In the genomic region with DNA sequence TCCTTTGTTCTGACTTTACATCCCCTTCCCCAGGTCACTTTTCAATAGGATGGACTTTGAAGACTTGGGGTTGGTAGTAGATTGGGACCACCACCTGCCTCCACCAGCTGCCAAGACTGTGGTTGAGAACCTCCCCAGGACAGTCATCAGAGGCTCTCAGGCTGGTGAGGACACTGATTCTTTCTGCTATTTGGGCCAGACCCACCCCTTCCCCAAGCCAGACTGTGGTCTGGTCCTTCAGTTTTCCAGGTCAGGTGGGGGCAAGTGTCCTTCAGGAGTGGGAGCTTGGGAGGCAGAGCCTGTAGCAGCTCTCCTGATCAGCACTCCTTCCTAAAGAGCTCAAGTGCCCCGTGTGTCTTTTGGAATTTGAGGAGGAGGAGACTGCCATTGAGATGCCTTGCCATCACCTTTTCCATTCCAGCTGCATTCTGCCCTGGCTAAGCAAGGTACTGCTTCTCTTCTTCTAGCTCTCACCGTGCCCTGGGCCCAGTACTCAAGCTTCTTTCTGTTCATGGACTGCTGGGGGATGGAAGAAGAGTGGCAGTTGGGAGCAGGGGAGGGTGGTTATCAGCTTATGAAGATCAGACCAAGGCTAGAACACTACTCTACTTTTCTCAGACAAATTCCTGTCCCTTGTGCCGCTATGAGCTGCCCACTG, we compare ENCODE assay signal across 9 cellular contexts. TPM values are rescaled to one million over a fixed set of nuclear protein-coding genes. Genes with fewer than 3 reads are reported as not detected.
A peak's percentile ranks its signal among the peaks of the same experiment; 100 is the strongest.
DNase-seq lines count a peak whose midpoint lies in the region; ATAC-seq, FAIRE-seq and TF ChIP-seq lines count a peak whose summit lies in the region.
"Had no signal": no experiment of that assay in that cellular context is flagged by ENCODE, and none has a peak within 500 bp of the region (broad histone marks: within the 10 kb centered on the region; RNA-seq: fewer than 3 reads in every experiment).

No MANE protein-coding gene starts in this region.

- no peak overlapping the region for H2AFZ ChIP-seq in GM23338

- H3K27me3 ChIP-seq in GM23338 (ENCODE audit: insufficient read depth) (no peaks in the 10 kb centered on the region), WERI-Rb-1 (ENCODE audit: insufficient read depth, low read depth, severe bottlenecking) (no peaks in the 10 kb centered on the region), gastroesophageal sphincter (no peaks in the 10 kb centered on the region), skeletal muscle tissue (ENCODE audit: control insufficient read depth in 3 of 3, insufficient read depth in 3 of 3, low read length in 3 of 3) (no peaks in the 10 kb centered on the region), foreskin keratinocyte (no peaks in the 10 kb centered on the region)

- no peak overlapping the region for H3K27ac Mint-ChIP-seq in GM23338

- H3K27ac ChIP-seq in GM23338 (ENCODE audit: low read depth), result no peak overlapping the region
- no peak overlapping the region for H3K27ac ChIP-seq in WERI-Rb-1
- peak overlapping the region in 3 of 4 donors; percentile 93 to 97 (median 95) for H3K27ac ChIP-seq in gastroesophageal sphincter
- H3K27ac ChIP-seq in skeletal muscle tissue (ENCODE audit: low read depth, low read length), result peak overlapping the region; percentile 87
- no peak overlapping the region for H3K27ac ChIP-seq in foreskin keratinocyte

- H3K9me3 ChIP-seq in WERI-Rb-1 (ENCODE audit: severe bottlenecking), result no peaks in the 10 kb centered on the region
- no peaks in the 10 kb centered on the region for H3K9me3 ChIP-seq in gastroesophageal sphincter
- H3K9me3 ChIP-seq in skeletal muscle tissue (ENCODE audit: control insufficient read depth in 3 of 3, low read length in 3 of 3), result no peaks in the 10 kb centered on the region

- FAIRE-seq in GM12891 (lab: Jason Lieb, UNC) (no peak), H54 (lab: Jason Lieb, UNC) (no peak)

- H3K4me2 ChIP-seq in GM23338, result peak overlapping the region; percentile 82

- DNase-seq in GM23338 (ENCODE audit: low spot score), result no peak
- no peak for DNase-seq in WERI-Rb-1
- DNase-seq in GM12891 (ENCODE audit: insufficient read length, low spot score), result no peak
- DNase-seq in H54 (ENCODE audit: insufficient read length, low spot score), result no peak
- no peak for DNase-seq in DMS153 (lab: John Stamatoyannopoulos, UW)
- no peak for DNase-seq in foreskin keratinocyte
- DNase-seq: NCI-H2227 treated with DMSO at 0.1 percent for 48 hours had no signal

- peaks cover 14% of the 10 kb centered on the region for H3K79me2 ChIP-seq in GM23338 (replicated peaks; ENCODE audit: insufficient read depth)

- TF ChIP-seq POLR2A in gastroesophageal sphincter (IDR thresholded peaks at IDR 0.05) (no peak), GM12891 (IDR thresholded peaks at IDR 0.05; ENCODE audit: low read depth, low read length) (no peak), H54 (IDR thresholded peaks at IDR 0.05; ENCODE audit: low read depth, low read length) (no peak)

- 0 out of 2 replicates have a peak, but pooled peaks cover 5% of the 10 kb centered on the region for H4K20me1 ChIP-seq in GM23338 (replicated peaks; ENCODE audit: insufficient read depth)

- TF ChIP-seq CTCF in GM23338 (conservative IDR thresholded peaks at IDR 0.05; ENCODE audit: low read depth in 2 of 2) (no peak), WERI-Rb-1 (IDR thresholded peaks at IDR 0.05; ENCODE audit: low read depth, low read length) (no peak), gastroesophageal sphincter (IDR thresholded peaks at IDR 0.05) (no peak), foreskin keratinocyte (conservative IDR thresholded peaks at IDR 0.05) (no peak)

- H3K9me3 Mint-ChIP-seq in GM23338, result no peaks in the 10 kb centered on the region

- no peaks in the 10 kb centered on the region for H3K9me2 ChIP-seq in GM23338 (ENCODE audit: insufficient read depth)

- H3K4me3 ChIP-seq in GM23338 (peak overlapping the region; percentile 74), WERI-Rb-1 (ENCODE audit: low read depth, low read length) (peak overlapping the region; percentile 83), gastroesophageal sphincter (peak overlapping the region in 1 of 2 donors; percentile 86), skeletal muscle tissue (ENCODE audit: low read length in 3 of 3) (peak overlapping the region; percentile 83 to 99 (median 86))

- H3K9ac ChIP-seq in skeletal muscle tissue (ENCODE audit: low read depth in 1 of 3, low read length in 3 of 3), result peak overlapping the region; percentile 97 to 99 (median 97)

- H3K4me1 ChIP-seq in GM23338 (ENCODE audit: insufficient read depth) (peaks cover 6% of the 10 kb centered on the region), gastroesophageal sphincter (peaks cover 0 to 83% (median 24%) of the 10 kb centered on the region in 3 donors), skeletal muscle tissue (ENCODE audit: control insufficient read depth in 3 of 3, insufficient read depth in 3 of 3, low read length in 3 of 3) (peaks cover 48 to 64% (median 55%) of the 10 kb centered on the region in 3 donors), foreskin keratinocyte (no peaks in the 10 kb centered on the region)

- peaks cover 8% of the 10 kb centered on the region; the same call in 2 of the 3 replicates for H3K4me1 Mint-ChIP-seq in GM23338

- WGBS in gastroesophageal sphincter (ENCODE audit: low coverage in 1 of 2), 2 donors, result no CpG with 5 or more reads among the region's 3 CpGs

- H3K36me3 Mint-ChIP-seq in GM23338 (ENCODE audit: low read depth), result peaks cover 7% of the 10 kb centered on the region; the same call in 1 of the 3 replicates

- peaks cover 23% of the 10 kb centered on the region for H3K27me3 Mint-ChIP-seq in GM23338 (ENCODE audit: insufficient read depth, low read depth, poor library complexity)

- ATAC-seq in GM23338, result no peak
- ATAC-seq in gastroesophageal sphincter, result no peak
- ATAC-seq in foreskin keratinocyte, result no peak

- peak overlapping the region; percentile 92 for H3K4me3 Mint-ChIP-seq in GM23338

- no peak for TF ChIP-seq EP300 in gastroesophageal sphincter (IDR thresholded peaks at IDR 0.05)

- H3K36me3 ChIP-seq in GM23338 (ENCODE audit: insufficient read depth) (no peaks in the 10 kb centered on the region; the same call in 1 of the 2 replicates), WERI-Rb-1 (peaks cover 18% of the 10 kb centered on the region), gastroesophageal sphincter (peaks cover 0 to 54% of the 10 kb centered on the region in 2 donors), skeletal muscle tissue (ENCODE audit: control insufficient read depth in 3 of 3, insufficient read depth in 3 of 3, low read length in 3 of 3) (peaks cover 42 to 49% (median 45%) of the 10 kb centered on the region in 3 donors)

- no peaks in the 10 kb centered on the region for H3F3A ChIP-seq in GM23338 (replicated peaks; ENCODE audit: low read depth)

TF ChIP-seq in GM23338, 12 proteins besides CTCF, POLR2A, EP300 and RAD21 (continues in another document):
- TF ChIP-seq EZH2phosphoT487 (IDR thresholded peaks at IDR 0.05; ENCODE audit: unreplicated experiment) (no peak), POLR2AphosphoS5 (IDR thresholded peaks at IDR 0.05; ENCODE audit: low read depth) (no peak), JUNB (IDR thresholded peaks at IDR 0.05; ENCODE audit: unreplicated experiment) (no peak), CREB1 (CRISPR knock-in tag; IDR thresholded peaks at IDR 0.05; ENCODE audit: low read depth) (no peak), EZH2 (IDR thresholded peaks at IDR 0.05; ENCODE audit: low read depth, unreplicated experiment) (no peak), NANOG (IDR thresholded peaks at IDR 0.05; ENCODE audit: borderline replicate concordance) (no peak)

TF ChIP-seq in GM12891, 5 proteins besides CTCF, POLR2A, EP300 and RAD21:
- TF ChIP-seq SPI1 (IDR thresholded peaks at IDR 0.05; ENCODE audit: low read depth, low read length) (no peak), POU2F2 (IDR thresholded peaks at IDR 0.05; ENCODE audit: low read depth, low read length) (no peak), POLR2AphosphoS5 (IDR thresholded peaks at IDR 0.05; ENCODE audit: low read depth, low read length) (no peak), PAX5 (IDR thresholded peaks at IDR 0.05; ENCODE audit: insufficient read depth, low read length, severe bottlenecking) (no peak), TAF1 (IDR thresholded peaks at IDR 0.05; ENCODE audit: low read depth, low read length) (no peak)

RNA-seq across cellular contexts. Expression of gene RNF181, which starts 1.1 kb away (rescaled TPM):
- 114 and 145 TPM in 2 replicates for total RNA-seq in GM23338 (2014; rRNA removed; shearing (Covaris generic))
- 260 and 276 TPM in 2 replicates for polyA plus RNA-seq in GM23338 (2016; fragmentation: Nextera tagmentation; extraction: Ambion mirVana)
- 100 to 1,000 TPM; 113 to 174 (median 148) TPM for total RNA-seq in gastroesophageal sphincter
- total RNA-seq in skeletal muscle tissue, result 74.1 TPM
- polyA plus RNA-seq in GM12891 (2012; ENCODE audit: low read depth, missing spikeins), result 243 TPM
- total RNA-seq in foreskin keratinocyte, result 164 and 177 TPM in 2 replicates
- 231 and 251 TPM in 2 replicates for polyA plus RNA-seq in foreskin keratinocyte

RNA-seq across cellular contexts. Expression of gene TMEM150A, which starts 5.9 kb away (rescaled TPM):
- 10.1 and 16.4 TPM in 2 replicates for total RNA-seq in GM23338 (2014; rRNA removed; shearing (Covaris generic))
- 21.4 and 27.9 TPM in 2 replicates for polyA plus RNA-seq in GM23338 (2016; fragmentation: Nextera tagmentation; extraction: Ambion mirVana)
- 10 to 100 TPM; 17.6 to 26.9 (median 19.9) TPM for total RNA-seq in gastroesophageal sphincter
- total RNA-seq in skeletal muscle tissue, result 4.7 TPM
- polyA plus RNA-seq in GM12891 (2012; ENCODE audit: low read depth, missing spikeins), result 3.0 TPM
- 8.1 and 8.8 TPM in 2 replicates for total RNA-seq in foreskin keratinocyte
- polyA plus RNA-seq in foreskin keratinocyte, result 12.7 and 12.8 TPM in 2 replicates

RNA-seq across cellular contexts. Expression of gene VAMP5, which starts 12.4 kb away (rescaled TPM):
- 0.87 and 2.6 TPM in 2 replicates for total RNA-seq in GM23338 (2014; rRNA removed; shearing (Covaris generic))
- polyA plus RNA-seq in GM23338 (2016; fragmentation: Nextera tagmentation; extraction: Ambion mirVana), result 5.5 and 7.8 TPM in 2 replicates
- 10 to 100 TPM; 37.6 to 56.5 (median 51.2) TPM for total RNA-seq in gastroesophageal sphincter
- 17.7 TPM for total RNA-seq in skeletal muscle tissue
- polyA plus RNA-seq in GM12891 (2012; ENCODE audit: low read depth, missing spikeins), result 62.7 TPM
- 0.99 and 1.6 TPM in 2 replicates for total RNA-seq in foreskin keratinocyte
- 5.3 and 6.3 TPM in 2 replicates for polyA plus RNA-seq in foreskin keratinocyte

RNA-seq across cellular contexts. Expression of gene C2orf68, which starts 15.3 kb away (rescaled TPM):
- total RNA-seq in GM23338 (2014; rRNA removed; shearing (Covaris generic)), result 26.8 and 32.4 TPM in 2 replicates
- polyA plus RNA-seq in GM23338 (2016; fragmentation: Nextera tagmentation; extraction: Ambion mirVana) (76.4 and 81.2 TPM in 2 replicates), foreskin keratinocyte (14.8 and 16.2 TPM in 2 replicates)
- total RNA-seq in gastroesophageal sphincter (10 to 100 TPM; 12.3 to 21.0 (median 19.8) TPM), skeletal muscle tissue (31.8 TPM), foreskin keratinocyte (12.8 and 13.5 TPM in 2 replicates)
- 16.8 TPM for polyA plus RNA-seq in GM12891 (2012; ENCODE audit: low read depth, missing spikeins)

RNA-seq across cellular contexts. Expression of gene VAMP8, which starts 19.2 kb away (rescaled TPM):
- 16.3 and 17.4 TPM in 2 replicates for total RNA-seq in GM23338 (2014; rRNA removed; shearing (Covaris generic))
- 71.7 and 73.0 TPM in 2 replicates for polyA plus RNA-seq in GM23338 (2016; fragmentation: Nextera tagmentation; extraction: Ambion mirVana)
- total RNA-seq in gastroesophageal sphincter, result 10 to 100 TPM in 2 of 4 donors, 1 to 10 TPM in 1, not detected in 1; 4.9 to 30.5 (median 13.6) TPM
- 4.7 TPM for total RNA-seq in skeletal muscle tissue
- polyA plus RNA-seq in GM12891 (2012; ENCODE audit: low read depth, missing spikeins), result 141 TPM
- total RNA-seq in foreskin keratinocyte, result 93.1 and 116 TPM in 2 replicates
- polyA plus RNA-seq in foreskin keratinocyte, result 286 and 294 TPM in 2 replicates

Comparison
In these comparisons a context has a peak if more than half of its experiments do, and no peak if none do; other contexts are left out.
1. H3K27ac ChIP-seq: peak in gastroesophageal sphincter (3 of 4) and skeletal muscle tissue (single experiment); none in GM23338 (single experiment), WERI-Rb-1 (single experiment) and foreskin keratinocyte (single experiment).